ENCODE assay signal across 19 cellular contexts in the genomic region with DNA sequence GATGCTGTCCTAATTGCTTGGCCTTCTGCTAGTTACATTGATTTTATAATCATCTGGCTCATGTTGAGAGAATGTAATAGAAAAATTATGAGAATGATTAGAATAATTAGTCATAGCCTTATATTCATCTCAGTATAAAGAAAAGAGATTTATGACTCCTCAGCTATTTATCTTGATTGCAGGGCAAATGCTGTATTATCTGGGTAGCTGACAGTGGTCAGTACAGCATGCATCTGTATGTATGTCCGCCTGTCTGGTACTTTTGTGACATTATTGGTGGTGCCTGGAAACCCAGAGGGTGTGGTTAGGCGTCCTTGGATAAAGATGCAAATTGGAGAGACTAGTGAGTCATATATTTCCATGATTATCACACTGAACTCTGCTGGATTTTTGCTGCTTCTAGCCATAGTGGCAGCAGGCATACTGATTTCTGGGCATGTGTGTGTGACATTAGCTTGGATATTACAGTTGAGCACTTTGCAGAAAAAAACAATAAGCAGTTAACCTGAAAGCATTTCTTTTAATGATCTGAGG.
A peak's percentile ranks its signal among the peaks of the same experiment; 100 is the strongest.
DNase-seq lines count a peak whose midpoint lies in the region; ATAC-seq and TF ChIP-seq lines count a peak whose summit lies in the region.
"Had no signal": no experiment of that assay in that cellular context is flagged by ENCODE, and none has a peak within 500 bp of the region (broad histone marks: within the 10 kb centered on the region; RNA-seq: fewer than 3 reads in every experiment).

No MANE protein-coding gene starts in this region.

- H2AK5ac ChIP-seq in mesenchymal stem cell (ENCODE audit: low read length, severe bottlenecking): no peak overlapping the region

- H2BK5ac ChIP-seq in mesenchymal stem cell (ENCODE audit: low read depth, low read length, poor library complexity, severe bottlenecking): no peak overlapping the region

- H2BK15ac ChIP-seq in mesenchymal stem cell (ENCODE audit: low read depth, poor library complexity, severe bottlenecking): no peak overlapping the region

- ATAC-seq in HG03135 (IDR thresholded peaks at IDR 0.05; ENCODE audit: unreplicated experiment) (no peak), HG03565 (IDR thresholded peaks at IDR 0.05; ENCODE audit: unreplicated experiment) (no peak)
- ATAC-seq: gastroesophageal sphincter, GM23338, lower lobe of right lung, WTC11 had no signal

- H3K4me3 ChIP-seq in astrocyte of the spinal cord (ENCODE audit: low read depth, low read length) (no peak overlapping the region), mesenchymal stem cell (ENCODE audit: insufficient read depth in 1 of 2, low read depth in 1 of 2, low read length in 2 of 2) (no peak overlapping the region)
- H3K4me3 ChIP-seq: gastroesophageal sphincter, GM23338, lower lobe of right lung, testis had no signal

- H4K8ac ChIP-seq in mesenchymal stem cell (ENCODE audit: low read length): no peak overlapping the region

- H3K4me1 ChIP-seq in mesenchymal stem cell (ENCODE audit: control insufficient read depth, insufficient read depth, low read depth, low read length): peaks cover 2% of the 10 kb centered on the region
- H3K4me1 ChIP-seq: lower lobe of right lung had no signal

- peak overlapping the region; percentile 14 for H3K9ac ChIP-seq in mesenchymal stem cell (ENCODE audit: low read length)

- no peak overlapping the region for H3K18ac ChIP-seq in mesenchymal stem cell (ENCODE audit: low read depth in 1 of 2, low read length in 2 of 2)

- H3K36me3 ChIP-seq in mesenchymal stem cell (ENCODE audit: control insufficient read depth in 1 of 2, insufficient read depth in 2 of 2, low read depth in 1 of 2, low read length in 2 of 2): peaks cover 3 to 13% of the 10 kb centered on the region in 2 experiments
- H3K36me3 ChIP-seq: lower lobe of right lung had no signal

- no peaks in the 10 kb centered on the region for H3K79me1 ChIP-seq in mesenchymal stem cell (replicated peaks; ENCODE audit: low read length, poor library complexity, severe bottlenecking)

- no peak for TF ChIP-seq CTCF in astrocyte of the spinal cord (IDR thresholded peaks at IDR 0.05; ENCODE audit: low read depth, low read length)

- no peak overlapping the region for H3K23ac ChIP-seq in mesenchymal stem cell (ENCODE audit: low read length in 2 of 2)

- H3K27ac ChIP-seq in mesenchymal stem cell (ENCODE audit: low read length, poor library complexity, severe bottlenecking): no peak overlapping the region
- H3K27ac ChIP-seq: gastroesophageal sphincter, lower lobe of right lung, testis had no signal

- H3K9me3 ChIP-seq in mesenchymal stem cell (ENCODE audit: control insufficient read depth, low read length): no peaks in the 10 kb centered on the region
- H3K9me3 ChIP-seq: gastroesophageal sphincter, lower lobe of right lung, testis had no signal

- no peaks in the 10 kb centered on the region for H3K27me3 ChIP-seq in mesenchymal stem cell (ENCODE audit: control insufficient read depth in 1 of 2, insufficient read depth in 1 of 2, low read length in 2 of 2)
- H3K27me3 ChIP-seq: gastroesophageal sphincter, testis had no signal

- H3K4ac ChIP-seq in mesenchymal stem cell (ENCODE audit: low read depth in 1 of 2, low read length in 2 of 2): no peak overlapping the region

- in situ Hi-C loops in astrocyte of the spinal cord (cut with HindIII; ENCODE audit: low sequenced_read_pairs): no loop called here

- no peak overlapping the region for H2BK12ac ChIP-seq in mesenchymal stem cell (ENCODE audit: low read length in 2 of 2)

- H2BK120ac ChIP-seq in mesenchymal stem cell (ENCODE audit: low read depth, low read length): no peak overlapping the region

- H3K4me2 ChIP-seq in mesenchymal stem cell (ENCODE audit: low read length, poor library complexity, severe bottlenecking): no peak overlapping the region
- H3K4me2 ChIP-seq: GM23338 had no signal

- WGBS in mesenchymal stem cell: 92% methylated on average over 2 of the region's 2 CpGs

- DNase-seq in ELR (ENCODE audit: low read depth) (peak; percentile 18), M059J (ENCODE audit: low read depth) (peak; percentile 5), astrocyte of the spinal cord (ENCODE audit: low read depth, low spot score) (peak; percentile 7), mesenchymal stem cell (peak; percentile 18), LoVo (ENCODE audit: low spot score) (no peak)
- DNase-seq in activated CD4-positive, alpha-beta T cell treated with anti-CD3 and anti-CD28 coated beads for 48 hours: no peak
- DNase-seq: endodermal cell, GDM1, Kasumi-1, lower lobe of right lung, NCI-H1436 treated with DMSO at 0.1 percent for 48 hours, NCI-H345, SHP77, testis had no signal

- no peak overlapping the region for H4K91ac ChIP-seq in mesenchymal stem cell (ENCODE audit: low read length)

- no peak overlapping the region for H3K14ac ChIP-seq in mesenchymal stem cell (ENCODE audit: low read length in 2 of 2)

- H2AFZ ChIP-seq in mesenchymal stem cell (ENCODE audit: low read depth, low read length): no peak overlapping the region
- H2AFZ ChIP-seq: GM23338 had no signal

Comparison
In these comparisons a context has a peak if more than half of its experiments do, and no peak if none do; other contexts are left out.
1. DNase-seq: peak in ELR (single experiment), M059J (single experiment), astrocyte of the spinal cord (single experiment) and mesenchymal stem cell (single experiment); none in LoVo (single experiment) and activated CD4-positive, alpha-beta T cell treated with anti-CD3 and anti-CD28 coated beads for 48 hours (single experiment).